In genomic region chr14:30295980-30296379, GRCh38 we compare ENCODE assay signal across 23 cellular contexts.
A peak's percentile ranks its signal among the peaks of the same experiment; 100 is the strongest.
DNase-seq lines count a peak whose midpoint lies in the region; ATAC-seq, FAIRE-seq and TF ChIP-seq lines count a peak whose summit lies in the region.
"Had no signal": no experiment of that assay in that cellular context is flagged by ENCODE, and none has a peak within 500 bp of the region (broad histone marks: within the 10 kb centered on the region; RNA-seq: fewer than 3 reads in every experiment).

No MANE protein-coding gene starts in this region.

- H3K79me2 ChIP-seq in HepG2 (ENCODE audit: insufficient read depth, low read length) (no peaks in the 10 kb centered on the region), K562 (ENCODE audit: control insufficient read depth, insufficient read depth, low read length) (no peaks in the 10 kb centered on the region)

- H3K4me2 ChIP-seq in HepG2 (ENCODE audit: low read depth, low read length) (no peak overlapping the region), K562 (ENCODE audit: insufficient read depth, low read length) (peak overlapping the region; percentile 84)
- H3K4me2 ChIP-seq: BLaER1 had no signal

- ATAC-seq in HepG2 (0 out of 3 replicates have a peak, but pooled peaks have one; percentile 27), right lobe of liver (no peak), K562 (peak; percentile 70), omental fat pad (ENCODE audit: low FRiP score) (no peak), HG03045 (IDR thresholded peaks at IDR 0.05; ENCODE audit: unreplicated experiment) (no peak), GM21737 (IDR thresholded peaks at IDR 0.05; ENCODE audit: unreplicated experiment) (no peak)
- no peak for ATAC-seq in activated CD8-positive, alpha-beta T cell treated with anti-CD3 and anti-CD28 coated beads for 36 hours
- ATAC-seq: effector memory CD8-positive, alpha-beta T cell; WTC11 had no signal

- H3K9ac ChIP-seq in HepG2 (ENCODE audit: insufficient read depth, low read depth, low read length) (no peak overlapping the region), K562 (ENCODE audit: insufficient read depth in 1 of 2, low read depth in 2 of 2, low read length in 2 of 2) (peak overlapping the region in 1 of 2 experiments; percentile 73; a peak in 2 of 4 replicates)
- H3K9ac ChIP-seq: BLaER1 had no signal

- no peak overlapping the region for H3K4me3 ChIP-seq in HepG2 (replicated peaks in 1 of 3; ENCODE audit: insufficient read depth in 1 of 3, low read depth in 2 of 3, low read length in 3 of 3)
- H3K4me3 ChIP-seq in right lobe of liver: no peak overlapping the region
- peak overlapping the region; percentile 46 for H3K4me3 ChIP-seq in K562
- H3K4me3 ChIP-seq: BLaER1, left ventricle myocardium inferior, SJSA1, uterus had no signal

- CTCF ChIA-PET in HepG2 (lab: Yijun Ruan, JAX; ENCODE audit: low intra/inter-chr PET ratio, low total read pairs) (no interaction called here), K562 (lab: Yijun Ruan, JAX; ENCODE audit: low intra/inter-chr PET ratio) (no interaction called here)
- CTCF ChIA-PET in activated CD8-positive, alpha-beta T cell treated with anti-CD3 and anti-CD28 coated beads for 36 hours (lab: Charles Lee): no interaction called here

- no peaks in the 10 kb centered on the region for H3K9me3 Mint-ChIP-seq in activated CD8-positive, alpha-beta T cell treated with anti-CD3 and anti-CD28 coated beads for 36 hours
- H3K9me3 Mint-ChIP-seq: activated CD4-positive, alpha-beta memory T cell treated with anti-CD3 and anti-CD28 coated beads, Interleukin-2, amount 10 ng/mL, durations not matched to agents 7 days and 5 days; WTC11 had no signal

- peaks cover 10% of the 10 kb centered on the region for H3K27me3 Mint-ChIP-seq in activated CD8-positive, alpha-beta T cell treated with anti-CD3 and anti-CD28 coated beads for 36 hours
- H3K27me3 Mint-ChIP-seq: activated CD4-positive, alpha-beta memory T cell treated with anti-CD3 and anti-CD28 coated beads, Interleukin-2, amount 10 ng/mL, durations not matched to agents 7 days and 5 days; effector memory CD8-positive, alpha-beta T cell had no signal

- H3K4me1 ChIP-seq in HepG2 (ENCODE audit: insufficient read depth, low read length) (no peaks in the 10 kb centered on the region), right lobe of liver (no peaks in the 10 kb centered on the region), K562 (replicated peaks in 1 of 2; ENCODE audit: control insufficient read depth in 2 of 2, insufficient read depth in 2 of 2, low read length in 2 of 2) (peaks cover 4 to 5% of the 10 kb centered on the region in 2 experiments; a peak in 3 of 5 replicates)
- H3K4me1 ChIP-seq: BLaER1, left ventricle myocardium inferior, SJSA1, uterus had no signal

- POLR2A ChIA-PET in HepG2 (lab: Yijun Ruan, JAX) (no interaction called here), K562 (lab: Yijun Ruan, JAX) (no interaction called here)
- POLR2A ChIA-PET in activated CD8-positive, alpha-beta T cell treated with anti-CD3 and anti-CD28 coated beads for 36 hours (lab: Charles Lee): no interaction called here

- H3K36me3 ChIP-seq in HepG2 (replicated peaks in 1 of 2; ENCODE audit: control insufficient read depth in 1 of 2, insufficient read depth in 2 of 2, low read length in 2 of 2) (no peaks in the 10 kb centered on the region), right lobe of liver (no peaks in the 10 kb centered on the region), K562 (ENCODE audit: control insufficient read depth, insufficient read depth, low read length) (no peaks in the 10 kb centered on the region)
- H3K36me3 ChIP-seq: BLaER1, left ventricle myocardium inferior, SJSA1, uterus had no signal

- TF ChIP-seq EP300 in HepG2 (IDR thresholded peaks at IDR 0.05; ENCODE audit: low read depth in 2 of 2, low read length in 2 of 2): no peak
- no peak for TF ChIP-seq EP300 in HepG2 (CRISPR knock-in tag; IDR thresholded peaks at IDR 0.05; ENCODE audit: borderline replicate concordance)
- no peak for TF ChIP-seq EP300 in K562 (IDR thresholded peaks at IDR 0.05; ENCODE audit: low read length)

- no peaks in the 10 kb centered on the region for H3K9me1 ChIP-seq in K562 (ENCODE audit: control insufficient read depth, insufficient read depth, low read length)

- H3K27ac ChIP-seq in HepG2 (ENCODE audit: extremely low read length, insufficient read depth, low read length): no peak overlapping the region
- H3K27ac ChIP-seq in right lobe of liver: no peak overlapping the region
- peak overlapping the region; percentile 82; the same call in 1 of the 3 replicates for H3K27ac ChIP-seq in K562 (ENCODE audit: extremely low read depth, low read depth, low read length)
- H3K27ac ChIP-seq: BLaER1, left ventricle myocardium inferior, SJSA1, uterus had no signal

- H3K27me3 ChIP-seq in HepG2 (ENCODE audit: control insufficient read depth in 1 of 2, insufficient read depth in 2 of 2, low read length in 2 of 2) (no peaks in the 10 kb centered on the region), right lobe of liver (no peaks in the 10 kb centered on the region), K562 (ENCODE audit: control insufficient read depth in 2 of 2, insufficient read depth in 2 of 2, low read length in 2 of 2) (no peaks in the 10 kb centered on the region)
- H3K27me3 ChIP-seq: BLaER1, SJSA1, uterus had no signal

- H3K36me3 Mint-ChIP-seq in activated CD8-positive, alpha-beta T cell treated with anti-CD3 and anti-CD28 coated beads for 36 hours (ENCODE audit: low read depth): no peaks in the 10 kb centered on the region
- H3K36me3 Mint-ChIP-seq: activated naive CD4-positive, alpha-beta T cell treated with anti-CD3 and anti-CD28 coated beads, Interleukin-2, amount 50 U/mL, for 72 hours; WTC11 had no signal

- FAIRE-seq in HepG2 (lab: Jason Lieb, UNC): no peak
- FAIRE-seq in K562 (lab: Jason Lieb, UNC): peak; percentile 60
- FAIRE-seq: G401.6 had no signal

- peaks cover 6% of the 10 kb centered on the region for H3K4me1 Mint-ChIP-seq in activated CD8-positive, alpha-beta T cell treated with anti-CD3 and anti-CD28 coated beads for 36 hours (ENCODE audit: low read depth)
- H3K4me1 Mint-ChIP-seq: activated CD4-positive, alpha-beta memory T cell treated with anti-CD3 and anti-CD28 coated beads, Interleukin-2, amount 10 ng/mL, durations not matched to agents 7 days and 5 days had no signal

- DNase-seq in HepG2 (ENCODE audit: low spot score): no peak
- DNase-seq in right lobe of liver: no peak
- peak; percentile 89 for DNase-seq in NCI-H345 (lab: John Stamatoyannopoulos, UW)
- DNase-seq in K562 (ENCODE audit: extremely low read depth in 1 of 4, low spot score in 3 of 4): peak; percentile 9 to 30 (median 18)
- DNase-seq in omental fat pad (ENCODE audit: low spot score): no peak
- DNase-seq in activated CD8-positive, alpha-beta T cell treated with anti-CD3 and anti-CD28 coated beads for 36 hours: no peak
- DNase-seq: activated CD4-positive, alpha-beta memory T cell treated with anti-CD3 and anti-CD28 coated beads, Interleukin-2, amount 10 ng/mL, durations not matched to agents 7 days and 5 days; activated T-cell treated with anti-CD3 and anti-CD28 coated beads, Interleukin-2, amount 50 U/mL, for 48 hours; effector memory CD8-positive, alpha-beta T cell; HCEC 1CT; left ventricle myocardium inferior; MV-4-11; NCI-H524 treated with DMSO at 0.1 percent for 48 hours; stimulated activated CD4-positive, alpha-beta T cell treated with anti-CD3 and anti-CD28 coated beads, Interleukin-4, amount 100 ng/mL, for 24 hours; T-helper 2 cell; uterus had no signal

- H3K9me3 ChIP-seq in HepG2 (ENCODE audit: low read length) (no peaks in the 10 kb centered on the region), right lobe of liver (no peaks in the 10 kb centered on the region), K562 (replicated peaks; ENCODE audit: control insufficient read depth, insufficient read depth, low read depth, low read length) (no peaks in the 10 kb centered on the region)
- H3K9me3 ChIP-seq: BLaER1, left ventricle myocardium inferior, SJSA1, uterus had no signal

- H3K27ac Mint-ChIP-seq in activated CD8-positive, alpha-beta T cell treated with anti-CD3 and anti-CD28 coated beads for 36 hours: no peak overlapping the region
- H3K27ac Mint-ChIP-seq: activated CD4-positive, alpha-beta memory T cell treated with anti-CD3 and anti-CD28 coated beads, Interleukin-2, amount 10 ng/mL, durations not matched to agents 7 days and 5 days; activated naive CD4-positive, alpha-beta T cell treated with anti-CD3 and anti-CD28 coated beads, Interleukin-2, amount 50 U/mL, for 72 hours; effector memory CD8-positive, alpha-beta T cell; WTC11 had no signal

- TF ChIP-seq POLR2A in HepG2 (IDR thresholded peaks at IDR 0.05; ENCODE audit: insufficient read depth in 1 of 2, low read depth in 2 of 2, low read length in 2 of 2) (no peak), right lobe of liver (IDR thresholded peaks at IDR 0.05) (no peak), K562 (conservative IDR thresholded peaks at IDR 0.05) (no peak)

- in situ Hi-C loops in HepG2 (cut with HindIII; ENCODE audit: extremely low pct_ligation_motif_present, low pct_unique_long_range_greater_than_20kb) (no loop called here), K562 (cut with MboI) (no loop called here)

- no peak overlapping the region for H2AFZ ChIP-seq in HepG2 (ENCODE audit: low read length)
- peak overlapping the region; percentile 99; the same call in 1 of the 2 replicates for H2AFZ ChIP-seq in K562 (ENCODE audit: low read depth, low read length)

- no peak for TF ChIP-seq CTCF in HepG2 (CRISPR knock-in tag; IDR thresholded peaks at IDR 0.05)
- TF ChIP-seq CTCF in right lobe of liver (IDR thresholded peaks at IDR 0.05): no peak
- no peak for TF ChIP-seq CTCF in K562 (IDR thresholded peaks at IDR 0.05 in 2 of 3, conservative IDR thresholded peaks at IDR 0.05 in 1 of 3; ENCODE audit: insufficient read depth in 2 of 3, low read depth in 1 of 3, low read length in 3 of 3)
- TF ChIP-seq CTCF in omental fat pad (IDR thresholded peaks at IDR 0.05): no peak
- no peak for TF ChIP-seq CTCF in activated CD8-positive, alpha-beta T cell treated with anti-CD3 and anti-CD28 coated beads for 36 hours (IDR thresholded peaks at IDR 0.05)

- no peaks in the 10 kb centered on the region for H4K20me1 ChIP-seq in HepG2 (ENCODE audit: insufficient read depth, low read length)
- no peaks in the 10 kb centered on the region for H4K20me1 ChIP-seq in K562 (replicated peaks; ENCODE audit: control insufficient read depth, insufficient read depth, low read length)
- H4K20me1 ChIP-seq: BLaER1 had no signal

- no peak overlapping the region for H3K4me3 Mint-ChIP-seq in activated CD8-positive, alpha-beta T cell treated with anti-CD3 and anti-CD28 coated beads for 36 hours
- H3K4me3 Mint-ChIP-seq: activated CD4-positive, alpha-beta memory T cell treated with anti-CD3 and anti-CD28 coated beads, Interleukin-2, amount 10 ng/mL, durations not matched to agents 7 days and 5 days; effector memory CD8-positive, alpha-beta T cell; WTC11 had no signal

- BruUV-seq in HepG2 (replicated peaks; lab: Mats Ljungman, UMichigan) (no TSS peak), K562 (replicated peaks; lab: Mats Ljungman, UMichigan) (no TSS peak)

- intact Hi-C loops in HepG2 (cut with micrococcal nuclease; ENCODE audit: unreplicated experiment) (no loop called here), right lobe of liver (cut with DNase I) (no loop called here), K562 (cut with micrococcal nuclease) (no loop called here)
- intact Hi-C loops in activated CD8-positive, alpha-beta T cell treated with anti-CD3 and anti-CD28 coated beads for 36 hours (cut with micrococcal nuclease): no loop called here

- no peak for TF ChIP-seq RAD21 in HepG2 (CRISPR knock-in tag; IDR thresholded peaks at IDR 0.05)
- no peak for TF ChIP-seq RAD21 in K562 (CRISPR knock-in tag; conservative IDR thresholded peaks at IDR 0.05 in 1 of 2, IDR thresholded peaks at IDR 0.05 in 1 of 2)

Comparison
In these comparisons a context has a peak if more than half of its experiments do, and no peak if none do; other contexts are left out.
1. ATAC-seq: peak in HepG2 (single experiment) and K562 (single experiment); none in right lobe of liver (0 of 4), omental fat pad (single experiment), HG03045 (single experiment), activated CD8-positive, alpha-beta T cell treated with anti-CD3 and anti-CD28 coated beads for 36 hours (single experiment) and GM21737 (single experiment).
2. DNase-seq: peak in NCI-H345 (single experiment) and K562 (4 of 4); none in HepG2 (single experiment), right lobe of liver (0 of 3), omental fat pad (single experiment) and activated CD8-positive, alpha-beta T cell treated with anti-CD3 and anti-CD28 coated beads for 36 hours (single experiment).
3. Of the 241 proteins assayed by ChIP-seq in both HepG2 and K562: peak only in HepG2: none; only in K562: DPF2 and MEIS2; in both: none; in neither: 239.